Comparison of ENCODE assay signal across 17 cellular contexts in genomic region chr21:34100337-34100736, GRCh38. TPM values are rescaled to one million over a fixed set of nuclear protein-coding genes. Genes with fewer than 3 reads are reported as not detected.
DNase-seq lines count a peak whose midpoint lies in the region; ATAC-seq and TF ChIP-seq lines count a peak whose summit lies in the region.
"Had no signal": no experiment of that assay in that cellular context is flagged by ENCODE, and none has a peak within 500 bp of the region (broad histone marks: within the 10 kb centered on the region; RNA-seq: fewer than 3 reads in every experiment).

No MANE protein-coding gene starts in this region.

- H3K4me3 Mint-ChIP-seq in activated naive CD8-positive, alpha-beta T cell: no peak overlapping the region
- H3K4me3 Mint-ChIP-seq in activated naive CD8-positive, alpha-beta T cell treated with anti-CD3 and anti-CD28 coated beads for 36 hours: no peak overlapping the region
- H3K4me3 Mint-ChIP-seq: CD14-positive monocyte; CD8-positive, alpha-beta T cell had no signal

- no peak for ATAC-seq in GM19463 (IDR thresholded peaks at IDR 0.05; ENCODE audit: unreplicated experiment)
- ATAC-seq: CD8-positive, alpha-beta T cell; HepG2 had no signal

- no peak for DNase-seq in activated naive CD8-positive, alpha-beta T cell treated with anti-CD3 and anti-CD28 coated beads for 36 hours
- DNase-seq in ascending aorta (ENCODE audit: low spot score in 2 of 2) (no peak), mesendoderm (no peak), SKM-1 (lab: John Stamatoyannopoulos, UW; ENCODE audit: unreplicated experiment) (no peak), ovary (no peak), SKM-1 treated with dmso at 0.1 percent for 144 hours (lab: John Stamatoyannopoulos, UW; ENCODE audit: unreplicated experiment) (no peak)
- DNase-seq: CD8-positive, alpha-beta T cell; COR-L47; DMS153; DMS79 treated with DMSO at 0.1 percent for 48 hours; EL had no signal

- H3K9ac ChIP-seq in mesendoderm (ENCODE audit: low read length): no peak overlapping the region

- H3K36me3 Mint-ChIP-seq in activated naive CD8-positive, alpha-beta T cell: peaks cover 45% of the 10 kb centered on the region
- H3K36me3 Mint-ChIP-seq in activated naive CD8-positive, alpha-beta T cell treated with anti-CD3 and anti-CD28 coated beads for 36 hours: peaks cover 90% of the 10 kb centered on the region

- no peaks in the 10 kb centered on the region for H3K9me3 Mint-ChIP-seq in activated naive CD8-positive, alpha-beta T cell (ENCODE audit: low read depth)
- no peaks in the 10 kb centered on the region for H3K9me3 Mint-ChIP-seq in activated naive CD8-positive, alpha-beta T cell treated with anti-CD3 and anti-CD28 coated beads for 36 hours
- H3K9me3 Mint-ChIP-seq: CD14-positive monocyte; CD8-positive, alpha-beta T cell had no signal

- intact Hi-C loops in ascending aorta (cut with DNase I): loop anchor here (2.0 kb wide), 1 partner anchor 22 kb away; no protein-coding TSS in a partner anchor
- intact Hi-C loops in ovary (cut with DNase I): no loop called here

- H3K4me1 ChIP-seq in ascending aorta (peaks cover 4 to 51% of the 10 kb centered on the region in 2 donors), mesendoderm (ENCODE audit: control insufficient read depth, low read depth, low read length) (no peaks in the 10 kb centered on the region), ovary (ENCODE audit: insufficient read depth) (no peaks in the 10 kb centered on the region)

- H3K56ac ChIP-seq in mesendoderm (ENCODE audit: low read length): no peak overlapping the region

- no peak for TF ChIP-seq POLR2A in ovary (IDR thresholded peaks at IDR 0.05)

- no peak overlapping the region for H3K23ac ChIP-seq in mesendoderm (ENCODE audit: low read length)

- no CpG with 5 or more reads among the region's 2 CpGs for WGBS in mesendoderm (ENCODE audit: extremely low coverage, insufficient coverage, low lambda C conversion rate)
- WGBS in ovary, 3 donors: 91 to 92% (median 91%) methylated on average over 2 of the region's 2 CpGs

- H3K4me2 ChIP-seq in mesendoderm (ENCODE audit: low read length): no peak overlapping the region

- H3K36me3 ChIP-seq in ascending aorta: peaks cover 8 to 17% of the 10 kb centered on the region in 2 donors
- peaks cover 3% of the 10 kb centered on the region for H3K36me3 ChIP-seq in mesendoderm (ENCODE audit: control insufficient read depth, insufficient read depth, low read length)
- H3K36me3 ChIP-seq in ovary: no peaks in the 10 kb centered on the region

- no peak overlapping the region for H2BK5ac ChIP-seq in mesendoderm (ENCODE audit: low read length)

- H3K27me3 Mint-ChIP-seq in activated naive CD8-positive, alpha-beta T cell: no peaks in the 10 kb centered on the region
- no peaks in the 10 kb centered on the region for H3K27me3 Mint-ChIP-seq in activated naive CD8-positive, alpha-beta T cell treated with anti-CD3 and anti-CD28 coated beads for 36 hours

- H3K27me3 ChIP-seq in ascending aorta (no peaks in the 10 kb centered on the region), mesendoderm (ENCODE audit: insufficient read depth, low read length, poor library complexity) (no peaks in the 10 kb centered on the region), ovary (no peaks in the 10 kb centered on the region)

- H3K79me1 ChIP-seq in mesendoderm (ENCODE audit: low read length): peaks cover 29% of the 10 kb centered on the region

- H3K18ac ChIP-seq in mesendoderm (ENCODE audit: low read length): peak overlapping the region; percentile 18

- H3K27ac Mint-ChIP-seq in activated naive CD8-positive, alpha-beta T cell: peak overlapping the region; percentile 1
- no peak overlapping the region for H3K27ac Mint-ChIP-seq in activated naive CD8-positive, alpha-beta T cell treated with anti-CD3 and anti-CD28 coated beads for 36 hours
- H3K27ac Mint-ChIP-seq: CD8-positive, alpha-beta T cell had no signal

- H3K4me3 ChIP-seq in ascending aorta (peak overlapping the region in 1 of 2 donors; percentile 19), mesendoderm (ENCODE audit: low read length) (no peak overlapping the region), ovary (no peak overlapping the region)
- H3K4me3 ChIP-seq: HAP-1 had no signal

- no peak for TF ChIP-seq EP300 in ovary (IDR thresholded peaks at IDR 0.05)

- H3K4ac ChIP-seq in mesendoderm (ENCODE audit: low read depth, low read length): no peak overlapping the region

- H4K5ac ChIP-seq in mesendoderm (ENCODE audit: low read length): no peak overlapping the region

- H2BK15ac ChIP-seq in mesendoderm (replicated peaks; ENCODE audit: low read depth): no peak overlapping the region

- H3K27ac ChIP-seq in ascending aorta: peak overlapping the region; percentile 50 to 58
- H3K27ac ChIP-seq in mesendoderm (ENCODE audit: low read depth, low read length): no peak overlapping the region
- no peak overlapping the region for H3K27ac ChIP-seq in ovary
- H3K27ac ChIP-seq: 22Rv1 had no signal

- H2AK5ac ChIP-seq in mesendoderm (ENCODE audit: low read length): no peak overlapping the region

- H3K9me3 ChIP-seq in ascending aorta (no peaks in the 10 kb centered on the region), ovary (no peaks in the 10 kb centered on the region)
- H3K9me3 ChIP-seq: HAP-1 had no signal

- TF ChIP-seq CTCF in ascending aorta (IDR thresholded peaks at IDR 0.05): no peak
- no peak for TF ChIP-seq CTCF in ovary (IDR thresholded peaks at IDR 0.05)

- H3K79me2 ChIP-seq in mesendoderm (ENCODE audit: control insufficient read depth, insufficient read depth, low read length): peaks cover 49% of the 10 kb centered on the region

- no peak overlapping the region for H2BK120ac ChIP-seq in mesendoderm (ENCODE audit: low read depth, low read length)

- peaks cover 87% of the 10 kb centered on the region for H3K4me1 Mint-ChIP-seq in activated naive CD8-positive, alpha-beta T cell (ENCODE audit: low read depth)
- H3K4me1 Mint-ChIP-seq in activated naive CD8-positive, alpha-beta T cell treated with anti-CD3 and anti-CD28 coated beads for 36 hours: peaks cover 73% of the 10 kb centered on the region

- H4K8ac ChIP-seq in mesendoderm (ENCODE audit: low read depth, low read length): no peak overlapping the region

RNA-seq across cellular contexts. Expression of gene MRPS6, which starts 27.0 kb away (rescaled TPM):
- total RNA-seq in activated naive CD8-positive, alpha-beta T cell treated with anti-CD3 and anti-CD28 coated beads for 36 hours: 100 to 1,000 TPM; 107 to 116 TPM
- total RNA-seq in ascending aorta: 17.8 TPM
- 190 TPM for polyA plus RNA-seq in mesendoderm (2013, experiment 1 of 2)
- polyA plus RNA-seq in mesendoderm (2013, experiment 2 of 2): 187 TPM
- total RNA-seq in ovary: 10 to 100 TPM; 19.1 to 49.9 (median 45.8) TPM
- 100 to 1,000 TPM in 1 of 2 donors, 10 to 100 TPM in 1; 54.2 to 104 TPM for polyA plus RNA-seq in ovary

RNA-seq across cellular contexts. Expression of gene SLC5A3, which starts 27.0 kb away (rescaled TPM):
- total RNA-seq in activated naive CD8-positive, alpha-beta T cell treated with anti-CD3 and anti-CD28 coated beads for 36 hours: 10 to 100 TPM; 12.4 to 12.7 TPM
- 8.4 TPM for total RNA-seq in ascending aorta
- polyA plus RNA-seq in mesendoderm (2013, experiment 1 of 2): 2.9 TPM
- 2.9 TPM for polyA plus RNA-seq in mesendoderm (2013, experiment 2 of 2)
- 10 to 100 TPM in 6 of 7 donors, 1 to 10 TPM in 1; 9.8 to 16.9 (median 14.9) TPM for total RNA-seq in ovary
- 1 to 10 TPM; 3.1 to 6.0 TPM for polyA plus RNA-seq in ovary

Comparison
In these comparisons a context has a peak if more than half of its experiments do, and no peak if none do; other contexts are left out.
1. H3K27ac ChIP-seq: peak in ascending aorta (2 of 2); none in mesendoderm (single experiment) and ovary (0 of 2).